ENCODE assay signal across 8 cellular contexts in the genomic region with DNA sequence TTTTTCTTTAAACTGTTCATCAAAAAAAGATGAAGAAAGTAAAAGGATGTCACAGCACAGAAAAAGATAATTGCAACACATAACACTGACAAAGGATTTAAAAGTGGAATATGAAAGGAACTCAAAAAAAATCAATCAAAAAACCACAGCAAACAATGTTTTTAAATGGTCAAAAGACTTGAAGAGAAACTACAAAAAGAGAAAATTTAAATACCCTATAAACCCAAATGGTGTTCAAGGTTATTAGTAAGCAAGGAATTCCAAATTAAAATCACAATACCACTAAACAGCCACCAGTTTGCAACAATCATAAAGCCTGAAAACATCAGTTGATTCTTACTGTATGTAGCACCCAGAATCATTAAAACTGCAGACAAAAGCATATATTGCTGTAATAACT. TPM values are rescaled to one million over a fixed set of nuclear protein-coding genes. Genes with fewer than 3 reads are reported as not detected.
"Had no signal": no experiment of that assay in that cellular context is flagged by ENCODE, and none has a peak within 500 bp of the region (broad histone marks: within the 10 kb centered on the region; RNA-seq: fewer than 3 reads in every experiment).

No MANE protein-coding gene starts in this region.

- FAIRE-seq: G401.6, GM12878, GM12891, GM12892, GM18507, GM19239 had no signal

- H3K4me3 ChIP-seq: GM12878 had no signal

- ATAC-seq: GM12878 had no signal

- DNase-seq: GDM1, GF-D8 had no signal

RNA-seq across cellular contexts. Expression of a gene that starts 36.5 kb away (rescaled TPM):
- total RNA-seq: GM12878 had no signal
